In genomic region chr2:37550197-37550596, GRCh38 we compare ENCODE assay signal across 21 cellular contexts.
A peak's percentile ranks its signal among the peaks of the same experiment; 100 is the strongest.
DNase-seq lines count a peak whose midpoint lies in the region; ATAC-seq, FAIRE-seq and TF ChIP-seq lines count a peak whose summit lies in the region.
"Had no signal": no experiment of that assay in that cellular context is flagged by ENCODE, and none has a peak within 500 bp of the region (broad histone marks: within the 10 kb centered on the region; RNA-seq: fewer than 3 reads in every experiment).

No MANE protein-coding gene starts in this region.

- no peak for TF ChIP-seq CTCF in NB4 (IDR thresholded peaks at IDR 0.05; ENCODE audit: low read depth, low read length)

- peak overlapping the region in 10 of 11 experiments; percentile 13 to 79 (median 56); a peak in 17 of 22 replicates for H3K4me2 ChIP-seq in BLaER1 treated with 17β-estradiol and CSF1 and Interleukin-3, amounts not matched to agents 10 nM and 100 nM
- H3K4me2 ChIP-seq: A549, BLaER1 had no signal

- TF ChIP-seq POLR2A in NB4 (IDR thresholded peaks at IDR 0.05; ENCODE audit: extremely low read depth, insufficient read length), result no peak

- H3K27me3 ChIP-seq in BLaER1 treated with 17β-estradiol and CSF1 and Interleukin-3, amounts not matched to agents 10 nM and 100 nM, result no peaks in the 10 kb centered on the region
- no peaks in the 10 kb centered on the region for H3K27me3 ChIP-seq in H7 (ENCODE audit: control insufficient read depth, insufficient read depth, low read length)
- H3K27me3 ChIP-seq: BLaER1, testis had no signal

- peak overlapping the region in 6 of 11 experiments; percentile 11 to 41 (median 23); a peak in 10 of 22 replicates for H3K27ac ChIP-seq in BLaER1 treated with 17β-estradiol and CSF1 and Interleukin-3, amounts not matched to agents 10 nM and 100 nM
- H3K27ac ChIP-seq: A549, BLaER1, testis had no signal

- no peaks in the 10 kb centered on the region for H3K36me3 ChIP-seq in BLaER1 treated with 17β-estradiol and CSF1 and Interleukin-3, amounts not matched to agents 10 nM and 100 nM
- H3K36me3 ChIP-seq in H7 (replicated peaks; ENCODE audit: control insufficient read depth, insufficient read depth, low read length), result no peaks in the 10 kb centered on the region
- H3K36me3 ChIP-seq: BLaER1 had no signal

- no peak for DNase-seq in GM19239 (ENCODE audit: insufficient read length, low spot score)
- peak; percentile 32 for DNase-seq in NB4 (ENCODE audit: low read depth)
- no peak for DNase-seq in H7
- DNase-seq in central memory CD4-positive, alpha-beta T cell, result no peak
- DNase-seq: activated CD4-positive, alpha-beta T cell treated with anti-CD3 and anti-CD28 coated beads, Interleukin-2, amount 50 U/mL, for 4 hours; activated naive CD4-positive, alpha-beta T cell; activated T-cell treated with anti-CD3 and anti-CD28 coated beads for 4 hours; foreskin melanocyte; hypothalamus; kidney; NCI-H1048; NCI-H2107; NCI-H510A; testis had no signal

- H3K9me3 ChIP-seq in BLaER1 treated with 17β-estradiol and CSF1 and Interleukin-3, amounts not matched to agents 10 nM and 100 nM (replicated peaks in 1 of 11), result peaks cover 22 to 45% (median 29%) of the 10 kb centered on the region in 11 experiments; a peak in 21 of 22 replicates
- H3K9me3 ChIP-seq: A549, testis had no signal

- peak; percentile 41 for ATAC-seq in HG02642 (IDR thresholded peaks at IDR 0.05; ENCODE audit: poor library complexity, unreplicated experiment)
- ATAC-seq in GM19324 (IDR thresholded peaks at IDR 0.05; ENCODE audit: low FRiP score, unreplicated experiment), result no peak
- ATAC-seq in GM21360 (IDR thresholded peaks at IDR 0.05; ENCODE audit: unreplicated experiment), result no peak
- ATAC-seq: A549 had no signal

- no peaks in the 10 kb centered on the region for H4K20me1 ChIP-seq in BLaER1 treated with 17β-estradiol and CSF1 and Interleukin-3, amounts not matched to agents 10 nM and 100 nM
- H4K20me1 ChIP-seq: BLaER1 had no signal

- peaks cover 13 to 41% (median 36%) of the 10 kb centered on the region in 10 experiments for H3K4me1 ChIP-seq in BLaER1 treated with 17β-estradiol and CSF1 and Interleukin-3, amounts not matched to agents 10 nM and 100 nM
- H3K4me1 ChIP-seq: A549, testis had no signal

- H3K9ac ChIP-seq in BLaER1 treated with 17β-estradiol and CSF1 and Interleukin-3, amounts not matched to agents 10 nM and 100 nM, result no peak overlapping the region
- H3K9ac ChIP-seq: BLaER1 had no signal

- peak; percentile 90 for FAIRE-seq in GM19239 (lab: Jason Lieb, UNC)
- FAIRE-seq: A549, kidney had no signal

- H3K4me3 ChIP-seq in BLaER1 treated with 17β-estradiol and CSF1 and Interleukin-3, amounts not matched to agents 10 nM and 100 nM, result no peak overlapping the region
- H3K4me3 ChIP-seq in NB4 (ENCODE audit: low read depth, low read length) (no peak overlapping the region), H7 (ENCODE audit: insufficient read depth, low read depth, low read length) (no peak overlapping the region)
- H3K4me3 ChIP-seq: A549, BLaER1, lung, testis had no signal
